ENCODE assay signal across 8 cellular contexts in genomic region chr6:122472022-122472340, GRCh38. TPM values are rescaled to one million over a fixed set of nuclear protein-coding genes. Genes with fewer than 3 reads are reported as not detected.
DNase-seq lines count a peak whose midpoint lies in the region; ATAC-seq and TF ChIP-seq lines count a peak whose summit lies in the region.

No MANE protein-coding gene starts in this region.

- peaks cover 24 to 52% (median 35%) of the 10 kb centered on the region in 4 donors for H3K4me1 Mint-ChIP-seq in CD4-positive, alpha-beta memory T cell
- H3K4me1 Mint-ChIP-seq in memory B cell: peaks cover 19% of the 10 kb centered on the region

- peak overlapping the region; percentile 70 for H3K9ac ChIP-seq in HUES64 (ENCODE audit: low read depth, low read length)

- H3K36me3 ChIP-seq in CD4-positive, alpha-beta memory T cell (ENCODE audit: insufficient read depth, low read length): no peaks in the 10 kb centered on the region
- no peaks in the 10 kb centered on the region for H3K36me3 ChIP-seq in HUES64 (ENCODE audit: insufficient read depth, low read length)
- H3K36me3 ChIP-seq in breast epithelium: no peaks in the 10 kb centered on the region
- no peaks in the 10 kb centered on the region for H3K36me3 ChIP-seq in aorta (ENCODE audit: control insufficient read depth in 1 of 2, insufficient read depth in 2 of 2, low read length in 1 of 2)

- CTCF ChIA-PET in CD4-positive, alpha-beta memory T cell (lab: Charles Lee; ENCODE audit: partially characterized antibody): interaction anchor here (1.2 to 4.2 kb wide), 3 partner anchors 20 to 77 kb away, joined by 4 to 56 read pairs (median 6); no protein-coding TSS in a partner anchor

- peak overlapping the region; percentile 99 to 100 (median 100) for H3K27ac Mint-ChIP-seq in CD4-positive, alpha-beta memory T cell
- H3K27ac Mint-ChIP-seq in memory B cell: peak overlapping the region; percentile 100

- 22% methylated on average over 6 of the region's 8 CpGs for WGBS in HUES64
- WGBS in aorta, 2 donors: 0 to 1% methylated on average over 8 of the region's 8 CpGs

- ATAC-seq in GM21526 (IDR thresholded peaks at IDR 0.05; ENCODE audit: low FRiP score, unreplicated experiment) (peak; percentile 51), memory B cell (ENCODE audit: low read depth) (peak; percentile 44), aorta (ENCODE audit: low FRiP score) (no peak)

- no peak for TF ChIP-seq POLR2A in breast epithelium (IDR thresholded peaks at IDR 0.05)

- H3K4me3 Mint-ChIP-seq in CD4-positive, alpha-beta memory T cell: peak overlapping the region; percentile 97 to 100 (median 100)
- peak overlapping the region; percentile 98 for H3K4me3 Mint-ChIP-seq in memory B cell

- peaks cover 0 to 4% (median 0%) of the 10 kb centered on the region in 8 donors for H3K9me3 Mint-ChIP-seq in CD4-positive, alpha-beta memory T cell
- H3K9me3 Mint-ChIP-seq in memory B cell: no peaks in the 10 kb centered on the region

- DNase-seq in CD4-positive, alpha-beta memory T cell: no peak
- DNase-seq in breast epithelium (ENCODE audit: low spot score in 2 of 2): no peak
- DNase-seq in memory B cell (ENCODE audit: low spot score in 2 of 2): no peak
- no peak for DNase-seq in aorta
- no peak for DNase-seq in hypothalamus (lab: John Stamatoyannopoulos, UW)
- DNase-seq in cerebellum (ENCODE audit: low spot score): no peak

- peak overlapping the region; percentile 87 to 98 for H3K4me3 ChIP-seq in CD4-positive, alpha-beta memory T cell (ENCODE audit: low read length in 2 of 2)
- H3K4me3 ChIP-seq in HUES64 (ENCODE audit: low read length) (peak overlapping the region; percentile 64), breast epithelium (peak overlapping the region; percentile 65 to 89 (median 72)), aorta (ENCODE audit: low read length in 2 of 2) (peak overlapping the region; percentile 57 to 91)

- H3K27ac ChIP-seq in CD4-positive, alpha-beta memory T cell (ENCODE audit: low read depth, low read length): peak overlapping the region; percentile 99
- H3K27ac ChIP-seq in HUES64 (ENCODE audit: low read depth, low read length) (peak overlapping the region; percentile 2; the same call in 1 of the 2 replicates), breast epithelium (peak overlapping the region; percentile 95 to 97), aorta (ENCODE audit: low read depth in 1 of 2, low read length in 2 of 2) (peak overlapping the region; percentile 50 to 95)

- no peaks in the 10 kb centered on the region for H3K9me3 ChIP-seq in CD4-positive, alpha-beta memory T cell (ENCODE audit: control insufficient read depth in 1 of 2, low read length in 2 of 2)
- H3K9me3 ChIP-seq in HUES64 (ENCODE audit: insufficient read depth, low read depth, low read length): no peaks in the 10 kb centered on the region
- no peaks in the 10 kb centered on the region for H3K9me3 ChIP-seq in breast epithelium
- H3K9me3 ChIP-seq in aorta (ENCODE audit: control insufficient read depth, low read length): no peaks in the 10 kb centered on the region

- no peaks in the 10 kb centered on the region for H3K27me3 Mint-ChIP-seq in CD4-positive, alpha-beta memory T cell
- H3K27me3 Mint-ChIP-seq in memory B cell: no peaks in the 10 kb centered on the region

- H3K27me3 ChIP-seq in CD4-positive, alpha-beta memory T cell (ENCODE audit: insufficient read depth, low read length): no peaks in the 10 kb centered on the region
- H3K27me3 ChIP-seq in HUES64 (ENCODE audit: insufficient read depth, low read length): no peaks in the 10 kb centered on the region
- H3K27me3 ChIP-seq in breast epithelium: no peaks in the 10 kb centered on the region
- no peaks in the 10 kb centered on the region for H3K27me3 ChIP-seq in aorta (ENCODE audit: control insufficient read depth in 1 of 2, insufficient read depth in 2 of 2, low read length in 1 of 2)

- intact Hi-C loops in CD4-positive, alpha-beta memory T cell (cut with micrococcal nuclease): loop anchor here (10.0 kb wide), 1 partner anchor 253 kb away; no protein-coding TSS in a partner anchor
- intact Hi-C loops in breast epithelium (cut with DNase I; ENCODE audit: low total_unique reads) (no loop called here), aorta (cut with DNase I) (loop anchor here (5.0 to 10.0 kb wide), 2 partner anchors 63 to 75 kb away; partner anchors contain the start of gene HSF2 (in 1 of the 2))

- POLR2A ChIA-PET in CD4-positive, alpha-beta memory T cell (lab: Charles Lee; ENCODE audit: partially characterized antibody): interaction anchor here (0.9 to 2.6 kb wide), 12 partner anchors 9 to 75 kb away, joined by 3 to 30 read pairs (median 4); partner anchors contain the start of gene HSF2

- H3K36me3 Mint-ChIP-seq in CD4-positive, alpha-beta memory T cell: peaks cover 17 to 24% of the 10 kb centered on the region in 2 donors
- H3K36me3 Mint-ChIP-seq in memory B cell: peaks cover 6% of the 10 kb centered on the region

- no peak for TF ChIP-seq CTCF in breast epithelium (IDR thresholded peaks at IDR 0.05)

- peaks cover 46% of the 10 kb centered on the region for H3K4me1 ChIP-seq in CD4-positive, alpha-beta memory T cell (ENCODE audit: insufficient read depth, low read length)
- H3K4me1 ChIP-seq in HUES64 (ENCODE audit: insufficient read depth, low read length): peaks cover 9% of the 10 kb centered on the region; the same call in 1 of the 2 replicates
- no peaks in the 10 kb centered on the region for H3K4me1 ChIP-seq in breast epithelium
- H3K4me1 ChIP-seq in aorta (ENCODE audit: control insufficient read depth in 1 of 2, insufficient read depth in 2 of 2, low read length in 2 of 2): no peaks in the 10 kb centered on the region

RNA-seq across cellular contexts. Expression of gene SERINC1, which starts 0.4 kb away (rescaled TPM):
- 100 to 1,000 TPM; 142 to 144 TPM for total RNA-seq in CD4-positive, alpha-beta memory T cell
- 100 to 1,000 TPM; 144 to 197 TPM for polyA plus RNA-seq in CD4-positive, alpha-beta memory T cell
- 37.6 TPM for polyA plus RNA-seq in HUES64 (2013, experiment 1 of 2)
- polyA plus RNA-seq in HUES64 (2013, experiment 2 of 2): 41.8 TPM
- total RNA-seq in breast epithelium (100 to 1,000 TPM; 198 to 375 (median 242) TPM), aorta (100 to 1,000 TPM; 264 to 274 TPM), cerebellum (345 TPM)
- 100 to 1,000 TPM; 211 to 215 TPM for polyA plus RNA-seq in aorta

Comparison
In these comparisons a context has a peak if more than half of its experiments do, and no peak if none do; other contexts are left out.
1. H3K27ac ChIP-seq: peak in every context shown above with its lines; median percentile 99 in CD4-positive, alpha-beta memory T cell; 96 in breast epithelium; 72 in aorta; 2 in HUES64.